ENCODE assay signal across 10 cellular contexts in genomic region chr9:104810421-104811339, GRCh38. TPM values are rescaled to one million over a fixed set of nuclear protein-coding genes. Genes with fewer than 3 reads are reported as not detected.
DNase-seq lines count a peak whose midpoint lies in the region; ATAC-seq and TF ChIP-seq lines count a peak whose summit lies in the region.
"Had no signal": no experiment of that assay in that cellular context is flagged by ENCODE, and none has a peak within 500 bp of the region (broad histone marks: within the 10 kb centered on the region; RNA-seq: fewer than 3 reads in every experiment).

No MANE protein-coding gene starts in this region.

- H3K27me3 Mint-ChIP-seq in activated T-helper 17 cell treated with anti-CD3 and anti-CD28 coated beads, Interleukin-2, amount 50 U/mL, for 72 hours, result no peaks in the 10 kb centered on the region
- peaks cover 2 to 3% (median 2%) of the 10 kb centered on the region in 3 donors for H3K27me3 Mint-ChIP-seq in immature natural killer cell (ENCODE audit: low read depth in 3 of 3)
- no peaks in the 10 kb centered on the region for H3K27me3 Mint-ChIP-seq in T-helper 2 cell treated with Interferon-gamma antibody and Interleukin-4, amounts not matched to agents 5 μg/mL and 100 μg/mL, for 36 hours (ENCODE audit: low read depth)

- DNase-seq in DMS 273 (lab: John Stamatoyannopoulos, UW; ENCODE audit: unreplicated experiment) (peak; percentile 93), NCI-H2196 treated with DMSO at 0.1 percent for 48 hours (lab: John Stamatoyannopoulos, UW; ENCODE audit: unreplicated experiment) (peak; percentile 80), epithelial cell of proximal tubule (ENCODE audit: low read depth) (peak; percentile 95), myocyte (ENCODE audit: low read depth) (peak; percentile 62), cerebellar nuclear complex (lab: John Stamatoyannopoulos, UW) (no peak), immature natural killer cell (no peak)
- no peak for DNase-seq in T-helper 2 cell treated with Interferon-gamma antibody and Interleukin-4, amounts not matched to agents 5 μg/mL and 100 μg/mL, for 36 hours (ENCODE audit: low spot score)
- DNase-seq: COR-L47 had no signal

- peaks cover 61% of the 10 kb centered on the region for H3K36me3 Mint-ChIP-seq in activated T-helper 17 cell treated with anti-CD3 and anti-CD28 coated beads, Interleukin-2, amount 50 U/mL, for 72 hours (ENCODE audit: low read depth)
- no peaks in the 10 kb centered on the region for H3K36me3 Mint-ChIP-seq in immature natural killer cell
- no peaks in the 10 kb centered on the region for H3K36me3 Mint-ChIP-seq in T-helper 2 cell treated with Interferon-gamma antibody and Interleukin-4, amounts not matched to agents 5 μg/mL and 100 μg/mL, for 36 hours (ENCODE audit: low read depth)

- H3K4me3 Mint-ChIP-seq in activated T-helper 17 cell treated with anti-CD3 and anti-CD28 coated beads, Interleukin-2, amount 50 U/mL, for 72 hours, result no peak overlapping the region
- no peak overlapping the region for H3K4me3 Mint-ChIP-seq in immature natural killer cell
- no peak overlapping the region for H3K4me3 Mint-ChIP-seq in T-helper 2 cell treated with Interferon-gamma antibody and Interleukin-4, amounts not matched to agents 5 μg/mL and 100 μg/mL, for 36 hours

- no peak for TF ChIP-seq CTCF in epithelial cell of proximal tubule (conservative IDR thresholded peaks at IDR 0.05; ENCODE audit: low read depth, low read length)

- H3K27ac Mint-ChIP-seq in activated T-helper 17 cell treated with anti-CD3 and anti-CD28 coated beads, Interleukin-2, amount 50 U/mL, for 72 hours, result no peak overlapping the region
- H3K27ac Mint-ChIP-seq in immature natural killer cell, result no peak overlapping the region
- no peak overlapping the region for H3K27ac Mint-ChIP-seq in T-helper 2 cell treated with Interferon-gamma antibody and Interleukin-4, amounts not matched to agents 5 μg/mL and 100 μg/mL, for 36 hours

- no peaks in the 10 kb centered on the region for H3K4me1 Mint-ChIP-seq in activated T-helper 17 cell treated with anti-CD3 and anti-CD28 coated beads, Interleukin-2, amount 50 U/mL, for 72 hours
- no peaks in the 10 kb centered on the region for H3K4me1 Mint-ChIP-seq in immature natural killer cell
- H3K4me1 Mint-ChIP-seq in T-helper 2 cell treated with Interferon-gamma antibody and Interleukin-4, amounts not matched to agents 5 μg/mL and 100 μg/mL, for 36 hours (ENCODE audit: low read depth), result no peaks in the 10 kb centered on the region

- H3K4me3 ChIP-seq in epithelial cell of proximal tubule (ENCODE audit: low read depth, low read length), result peak overlapping the region; percentile 54
- H3K4me3 ChIP-seq: SJCRH30 had no signal

- ATAC-seq in activated T-helper 17 cell treated with anti-CD3 and anti-CD28 coated beads, Interleukin-2, amount 50 U/mL, for 72 hours (replicated peaks), result no peak

- H3K9me3 Mint-ChIP-seq in activated T-helper 17 cell treated with anti-CD3 and anti-CD28 coated beads, Interleukin-2, amount 50 U/mL, for 72 hours, result no peaks in the 10 kb centered on the region
- H3K9me3 Mint-ChIP-seq in immature natural killer cell, result no peaks in the 10 kb centered on the region
- no peaks in the 10 kb centered on the region for H3K9me3 Mint-ChIP-seq in T-helper 2 cell treated with Interferon-gamma antibody and Interleukin-4, amounts not matched to agents 5 μg/mL and 100 μg/mL, for 36 hours

RNA-seq across cellular contexts. Expression of gene NIPSNAP3B, which starts 46.8 kb away (rescaled TPM):
- 0.58 TPM in 1 of 2 replicates, not detected in the other for total RNA-seq in epithelial cell of proximal tubule
- total RNA-seq in myocyte, result 1.4 and 2.3 TPM in 2 replicates
- polyA plus RNA-seq in myocyte (2012), result 2.0 TPM
- total RNA-seq in activated T-helper 17 cell treated with anti-CD3 and anti-CD28 coated beads, Interleukin-2, amount 50 U/mL, for 72 hours, result 1 to 10 TPM in 1 of 2 donors, under 1 TPM in 1; 0.48 to 1.6 TPM
- polyA plus RNA-seq in immature natural killer cell, result under 1 TPM in 2 of 3 donors, not detected in 1; 0.45 to 0.98 TPM

Comparison
In these comparisons a context has a peak if more than half of its experiments do, and no peak if none do; other contexts are left out.
1. DNase-seq: peak in DMS 273 (single experiment), NCI-H2196 treated with DMSO at 0.1 percent for 48 hours (single experiment), epithelial cell of proximal tubule (single experiment) and myocyte (single experiment); none in cerebellar nuclear complex (0 of 2), immature natural killer cell (0 of 3) and T-helper 2 cell treated with Interferon-gamma antibody and Interleukin-4, amounts not matched to agents 5 μg/mL and 100 μg/mL, for 36 hours (single experiment).